In the genomic region with DNA sequence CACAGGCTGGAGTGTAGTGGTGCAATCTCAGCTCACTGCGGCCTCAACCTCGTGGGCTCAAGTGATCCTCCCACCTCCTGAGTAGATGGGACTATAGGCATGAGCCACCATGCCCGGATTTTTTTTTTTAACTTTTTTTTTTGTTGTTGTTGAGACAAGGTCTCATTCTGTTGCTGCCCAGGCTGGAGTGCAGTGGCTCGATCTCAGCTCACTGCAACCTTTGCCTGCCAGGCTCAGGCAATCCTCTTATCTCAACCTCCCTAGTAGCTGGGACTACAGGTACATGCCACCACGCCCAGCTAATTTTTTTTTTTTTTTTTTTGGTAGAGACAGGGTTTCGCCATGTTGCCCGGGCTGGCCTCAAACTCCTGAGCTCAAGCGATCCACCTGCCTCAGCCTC, we compare ENCODE assay signal across 32 cellular contexts.
DNase-seq lines count a peak whose midpoint lies in the region; FAIRE-seq and TF ChIP-seq lines count a peak whose summit lies in the region.
"Had no signal": no experiment of that assay in that cellular context is flagged by ENCODE, and none has a peak within 500 bp of the region (broad histone marks: within the 10 kb centered on the region; RNA-seq: fewer than 3 reads in every experiment).

No MANE protein-coding gene starts in this region.

- DNase-seq in small intestine (peak; percentile 58), HCEC 1CT (no peak)
- DNase-seq in activated naive CD4-positive, alpha-beta T cell treated with anti-CD3 and anti-CD28 coated beads, Interleukin-2, amount 50 U/mL, for 16 hours = no peak
- DNase-seq in activated CD4-positive, alpha-beta T cell treated with anti-CD3 and anti-CD28 coated beads, Interleukin-2, amount 50 U/mL, for 4 hours = no peak
- DNase-seq: 8988T; ACHN; AML-193; BE2C; C1 segment of cervical spinal cord; Caco-2; Calu3; CD4-positive, alpha-beta memory T cell; CD4-positive, alpha-beta T cell; CD4-positive, CD25-positive, alpha-beta regulatory T cell; CD8-positive, alpha-beta memory T cell; CD8-positive, alpha-beta T cell; COR-L47; DMS 273 treated with DMSO at 0.1 percent for 48 hours; DMS153; DMS53; DMS79; DMS79 treated with DMSO at 0.1 percent for 48 hours; DND-41; EL had no signal

- H3K4me1 ChIP-seq in BLaER1 (peaks cover 24% of the 10 kb centered on the region), HEK293 (ENCODE audit: control insufficient read depth, insufficient read depth, low read length) (peaks cover 36% of the 10 kb centered on the region), small intestine (ENCODE audit: control insufficient read depth in 2 of 2, insufficient read depth in 1 of 2, low read depth in 1 of 2, low read length in 1 of 2) (peaks cover 0 to 2% of the 10 kb centered on the region in 2 donors)
- H3K4me1 ChIP-seq: Caco-2 had no signal

- H3K27ac ChIP-seq in BLaER1 (no peak overlapping the region), HEK293 (ENCODE audit: extremely low read depth, low read depth, low read length) (no peak overlapping the region), small intestine (ENCODE audit: low read depth in 1 of 2, low read length in 1 of 2) (no peak overlapping the region)
- H3K27ac ChIP-seq: 22Rv1; A549; BLaER1 treated with 17β-estradiol and CSF1 and Interleukin-3, amounts not matched to agents 10 nM and 100 nM; C4-2B had no signal

- CTCF ChIA-PET in HEK293 (lab: Yijun Ruan, JAX) = interaction anchor here (0.9 to 2.0 kb wide), 2 partner anchors 11 to 13 kb away, joined by 3 to 6 read pairs; no protein-coding TSS in a partner anchor

- H3K36me3 ChIP-seq in BLaER1 = no peaks in the 10 kb centered on the region
- no peaks in the 10 kb centered on the region; a peak in 1 of 3 replicates for H3K36me3 ChIP-seq in HEK293 (ENCODE audit: control insufficient read depth in 2 of 2, insufficient read depth in 1 of 2, low read length in 2 of 2)
- H3K36me3 ChIP-seq in small intestine (ENCODE audit: control insufficient read depth in 2 of 2, insufficient read depth in 2 of 2, low read length in 2 of 2) = no peaks in the 10 kb centered on the region
- H3K36me3 ChIP-seq: BE2C; BLaER1 treated with 17β-estradiol and CSF1 and Interleukin-3, amounts not matched to agents 10 nM and 100 nM had no signal

- no peak overlapping the region for H3K9ac ChIP-seq in BLaER1
- H3K9ac ChIP-seq: BLaER1 treated with 17β-estradiol and CSF1 and Interleukin-3, amounts not matched to agents 10 nM and 100 nM had no signal

- FAIRE-seq in small intestine (lab: Jason Lieb, UNC) = no peak
- FAIRE-seq: A204.1, A549, D721Med had no signal

- 74 to 87% (median 76%) methylated on average over 8 of the region's 8 CpGs for WGBS in small intestine, 3 donors

- POLR2A ChIA-PET in HEK293 (lab: Yijun Ruan, JAX) = interaction anchor here (0.6 kb wide), 1 partner anchor 67 kb away, joined by 4 read pairs; no protein-coding TSS in a partner anchor

- no peak overlapping the region for H3K4me3 ChIP-seq in BLaER1
- H3K4me3 ChIP-seq in HEK293 (ENCODE audit: low read depth, low read length) = no peak overlapping the region
- no peak overlapping the region for H3K4me3 ChIP-seq in small intestine (ENCODE audit: low read depth in 1 of 2, low read length in 2 of 2)
- H3K4me3 ChIP-seq: A549; BLaER1 treated with 17β-estradiol and CSF1 and Interleukin-3, amounts not matched to agents 10 nM and 100 nM had no signal

- 0 out of 2 replicates have a peak overlapping the region, but pooled peaks have one; percentile 4 for H3K4me2 ChIP-seq in BLaER1
- H3K4me2 ChIP-seq: A549 had no signal

- TF ChIP-seq CTCF in HEK293 (tag by site-specific recombination; IDR thresholded peaks at IDR 0.05) = no peak

- no peaks in the 10 kb centered on the region for H4K20me1 ChIP-seq in BLaER1
- H4K20me1 ChIP-seq: BLaER1 treated with 17β-estradiol and CSF1 and Interleukin-3, amounts not matched to agents 10 nM and 100 nM had no signal

- H3K9me3 ChIP-seq in BLaER1 (no peaks in the 10 kb centered on the region), HEK293 (ENCODE audit: control insufficient read depth, insufficient read depth, low read depth, low read length) (no peaks in the 10 kb centered on the region), small intestine (ENCODE audit: control insufficient read depth, low read depth) (no peaks in the 10 kb centered on the region)
- H3K9me3 ChIP-seq: A549, BE2C, Caco-2 had no signal

- H3K27me3 ChIP-seq in BLaER1 (peaks cover 17% of the 10 kb centered on the region), small intestine (ENCODE audit: control insufficient read depth in 2 of 2, insufficient read depth in 2 of 2, low read length in 2 of 2) (no peaks in the 10 kb centered on the region)
- H3K27me3 ChIP-seq: BE2C had no signal

TF ChIP-seq in HEK293, 187 proteins besides CTCF, POLR2A, EP300 and RAD21:
- no peak for TF ChIP-seq ZNF621 (tag by site-specific recombination; IDR thresholded peaks at IDR 0.05)
- 0 out of 2 replicates have a peak, but pooled peaks have one; percentile 52 for TF ChIP-seq EGR2 (tag by site-specific recombination; IDR thresholded peaks at IDR 0.05; ENCODE audit: low read depth)
- TF ChIP-seq ZNF48 (tag by site-specific recombination; IDR thresholded peaks at IDR 0.05) = no peak
- TF ChIP-seq ZNF624 (tag by site-specific recombination; IDR thresholded peaks at IDR 0.05) = no peak
- TF ChIP-seq SCRT1 (tag by site-specific recombination; IDR thresholded peaks at IDR 0.05; ENCODE audit: borderline replicate concordance) = no peak
- no peak for TF ChIP-seq ZNF600 (tag by site-specific recombination; IDR thresholded peaks at IDR 0.05)
- TF ChIP-seq, protein P1, sequence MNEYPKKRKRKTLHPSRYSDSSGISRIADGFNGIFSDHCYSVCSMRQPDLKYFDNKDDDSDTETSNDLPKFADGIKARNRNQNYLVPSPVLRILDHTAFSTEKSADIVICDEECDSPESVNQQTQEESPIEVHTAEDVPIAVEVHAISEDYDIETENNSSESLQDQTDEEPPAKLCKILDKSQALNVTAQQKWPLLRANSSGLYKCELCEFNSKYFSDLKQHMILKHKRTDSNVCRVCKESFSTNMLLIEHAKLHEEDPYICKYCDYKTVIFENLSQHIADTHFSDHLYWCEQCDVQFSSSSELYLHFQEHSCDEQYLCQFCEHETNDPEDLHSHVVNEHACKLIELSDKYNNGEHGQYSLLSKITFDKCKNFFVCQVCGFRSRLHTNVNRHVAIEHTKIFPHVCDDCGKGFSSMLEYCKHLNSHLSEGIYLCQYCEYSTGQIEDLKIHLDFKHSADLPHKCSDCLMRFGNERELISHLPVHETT (tag by site-specific recombination; IDR thresholded peaks at IDR 0.05) = no peak
- TF ChIP-seq ZFHX2 (tag by site-specific recombination; conservative IDR thresholded peaks at IDR 0.05) = 0 out of 2 replicates have a peak, but pooled peaks have one; percentile 5
- TF ChIP-seq ZSCAN30 (tag by site-specific recombination; IDR thresholded peaks at IDR 0.05) = no peak
- no peak for TF ChIP-seq ZNF560 (tag by site-specific recombination; IDR thresholded peaks at IDR 0.05; ENCODE audit: borderline replicate concordance)
- TF ChIP-seq ZNF561 (tag by site-specific recombination; IDR thresholded peaks at IDR 0.05; ENCODE audit: borderline replicate concordance) = no peak
- TF ChIP-seq, protein P2, sequence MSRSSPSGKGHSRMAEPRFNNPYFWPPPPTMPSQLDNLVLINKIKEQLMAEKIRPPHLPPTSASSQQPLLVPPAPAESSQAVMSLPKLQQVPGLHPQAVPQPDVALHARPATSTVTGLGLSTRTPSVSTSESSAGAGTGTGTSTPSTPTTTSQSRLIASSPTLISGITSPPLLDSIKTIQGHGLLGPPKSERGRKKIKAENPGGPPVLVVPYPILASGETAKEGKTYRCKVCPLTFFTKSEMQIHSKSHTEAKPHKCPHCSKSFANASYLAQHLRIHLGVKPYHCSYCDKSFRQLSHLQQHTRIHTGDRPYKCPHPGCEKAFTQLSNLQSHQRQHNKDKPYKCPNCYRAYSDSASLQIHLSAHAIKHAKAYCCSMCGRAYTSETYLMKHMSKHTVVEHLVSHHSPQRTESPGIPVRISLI (tag by site-specific recombination; IDR thresholded peaks at IDR 0.05) = peak; percentile 93
- no peak for TF ChIP-seq ZNF510 (tag by site-specific recombination; IDR thresholded peaks at IDR 0.05; ENCODE audit: insufficient replicate concordance)
